In genomic region chr12:54560374-54560858, GRCh38 we compare ENCODE assay signal across 8 cellular contexts. TPM values are rescaled to one million over a fixed set of nuclear protein-coding genes. Genes with fewer than 3 reads are reported as not detected.
DNase-seq lines count a peak whose midpoint lies in the region; ATAC-seq and TF ChIP-seq lines count a peak whose summit lies in the region.

No MANE protein-coding gene starts in this region.

- H3K4me1 Mint-ChIP-seq in GM23338 = peaks cover 31% of the 10 kb centered on the region

- H3K4me3 ChIP-seq in GM23338 (peak overlapping the region; percentile 49), WERI-Rb-1 (ENCODE audit: low read depth, low read length) (no peak overlapping the region)

- H3K9me3 ChIP-seq in WERI-Rb-1 (ENCODE audit: severe bottlenecking) = no peaks in the 10 kb centered on the region

- no peaks in the 10 kb centered on the region for H3K79me2 ChIP-seq in GM23338 (replicated peaks; ENCODE audit: insufficient read depth)

- H3K27ac ChIP-seq in GM23338 (ENCODE audit: low read depth) = no peak overlapping the region
- no peak overlapping the region for H3K27ac ChIP-seq in WERI-Rb-1

- H3K36me3 ChIP-seq in GM23338 (ENCODE audit: insufficient read depth) = no peaks in the 10 kb centered on the region
- no peaks in the 10 kb centered on the region for H3K36me3 ChIP-seq in WERI-Rb-1

- peak overlapping the region; percentile 98 for H2AFZ ChIP-seq in GM23338

- H3F3A ChIP-seq in GM23338 (replicated peaks; ENCODE audit: low read depth) = 0 out of 2 replicates have a peak, but pooled peaks cover 4% of the 10 kb centered on the region

- H3K36me3 Mint-ChIP-seq in GM23338 (ENCODE audit: low read depth) = no peaks in the 10 kb centered on the region; the same call in 2 of the 3 replicates

- no peaks in the 10 kb centered on the region for H3K9me2 ChIP-seq in GM23338 (ENCODE audit: insufficient read depth)

- H4K20me1 ChIP-seq in GM23338 (replicated peaks; ENCODE audit: insufficient read depth) = peaks cover 8% of the 10 kb centered on the region; the same call in 1 of the 2 replicates

- no peaks in the 10 kb centered on the region for H3K9me3 Mint-ChIP-seq in GM23338

- H3K27ac Mint-ChIP-seq in GM23338 = no peak overlapping the region

- H3K4me1 ChIP-seq in GM23338 (ENCODE audit: insufficient read depth) = peaks cover 18% of the 10 kb centered on the region

- H3K27me3 Mint-ChIP-seq in GM23338 (ENCODE audit: insufficient read depth, low read depth, poor library complexity) = peaks cover 47% of the 10 kb centered on the region

- peak; percentile 91 for DNase-seq in GM03348 (ENCODE audit: low spot score)
- peak; percentile 97 for DNase-seq in GM23338 (ENCODE audit: low spot score)
- peak; percentile 90 for DNase-seq in NAMALWA (ENCODE audit: low spot score)
- peak; percentile 76 to 78 for DNase-seq in activated CD4-positive, alpha-beta T cell treated with anti-CD3 and anti-CD28 coated beads for 24 hours (ENCODE audit: low read depth in 2 of 2)
- peak; percentile 93 for DNase-seq in cerebellum (ENCODE audit: low spot score)
- DNase-seq in kidney glomerular epithelial cell (lab: John Stamatoyannopoulos, UW) = peak; percentile 42
- peak; percentile 57 to 63 for DNase-seq in stimulated activated CD4-positive, alpha-beta T cell treated with anti-CD3 and anti-CD28 coated beads, Interleukin-1b, Interleukin-23, amount 100 ng/mL, for 1 hour (ENCODE audit: low read depth in 2 of 2)
- DNase-seq in WERI-Rb-1 = no peak

- peaks cover 82% of the 10 kb centered on the region for H3K27me3 ChIP-seq in GM23338 (ENCODE audit: insufficient read depth)
- H3K27me3 ChIP-seq in WERI-Rb-1 (ENCODE audit: insufficient read depth, low read depth, severe bottlenecking) = no peaks in the 10 kb centered on the region

- ATAC-seq in GM23338 = peak; percentile 97

- peak overlapping the region; percentile 78 for H3K4me2 ChIP-seq in GM23338

- TF ChIP-seq CTCF in GM23338 (conservative IDR thresholded peaks at IDR 0.05; ENCODE audit: low read depth in 2 of 2) = no peak
- TF ChIP-seq CTCF in WERI-Rb-1 (IDR thresholded peaks at IDR 0.05; ENCODE audit: low read depth, low read length) = no peak

- H3K4me3 Mint-ChIP-seq in GM23338 = peak overlapping the region; percentile 43

TF ChIP-seq in GM23338, 12 proteins besides CTCF, POLR2A, EP300 and RAD21:
- TF ChIP-seq CREB1 (CRISPR knock-in tag; IDR thresholded peaks at IDR 0.05; ENCODE audit: low read depth) (peak; percentile 64; the same call in 1 of the 2 replicates), STAT1 (IDR thresholded peaks at IDR 0.05; ENCODE audit: unreplicated experiment) (no peak), POLR2AphosphoS5 (IDR thresholded peaks at IDR 0.05; ENCODE audit: low read depth) (peak; percentile 54; the same call in 1 of the 2 replicates)

RNA-seq across cellular contexts. Expression of gene PDE1B, which starts 11.0 kb away (rescaled TPM):
- total RNA-seq in GM23338 (2014; rRNA removed; shearing (Covaris generic)) = 0.59 and 2.2 TPM in 2 replicates
- polyA plus RNA-seq in GM23338 (2016; fragmentation: Nextera tagmentation; extraction: Ambion mirVana) = 0.28 and 0.52 TPM in 2 replicates
- total RNA-seq in cerebellum = 31.1 TPM

RNA-seq across cellular contexts. Expression of gene PPP1R1A, which starts 28.0 kb away (rescaled TPM):
- 7.6 and 8.4 TPM in 2 replicates for total RNA-seq in GM23338 (2014; rRNA removed; shearing (Covaris generic))
- 26.6 and 26.9 TPM in 2 replicates for polyA plus RNA-seq in GM23338 (2016; fragmentation: Nextera tagmentation; extraction: Ambion mirVana)
- total RNA-seq in cerebellum = 12.8 TPM
